In genomic region chr5:6449465-6450158, GRCh38 we compare ENCODE assay signal across 13 cellular contexts. TPM values are rescaled to one million over a fixed set of nuclear protein-coding genes. Genes with fewer than 3 reads are reported as not detected.
DNase-seq lines count a peak whose midpoint lies in the region; ATAC-seq and TF ChIP-seq lines count a peak whose summit lies in the region.
"Had no signal": no experiment of that assay in that cellular context is flagged by ENCODE, and none has a peak within 500 bp of the region (broad histone marks: within the 10 kb centered on the region; RNA-seq: fewer than 3 reads in every experiment).

No MANE protein-coding gene starts in this region.

- peaks cover 15% of the 10 kb centered on the region for H3K27me3 Mint-ChIP-seq in endothelial cell (ENCODE audit: unreplicated experiment)

- TF ChIP-seq POLR2A in erythroblast (IDR thresholded peaks at IDR 0.05; ENCODE audit: low read length): no peak

- H3K4me1 ChIP-seq in ES-I3 (ENCODE audit: insufficient read depth, low read length) (no peaks in the 10 kb centered on the region), parathyroid adenoma (no peaks in the 10 kb centered on the region)

- H3K27ac Mint-ChIP-seq in endothelial cell (ENCODE audit: unreplicated experiment): no peak overlapping the region
- H3K27ac Mint-ChIP-seq in stimulated activated effector memory CD8-positive, alpha-beta T cell treated with anti-CD3 and anti-CD28 coated beads, Interleukin-12 subunit alpha, Interleukin-12 subunit beta, amount 100 ng/mL, for 72 hours: no peak overlapping the region

- H3K36me3 Mint-ChIP-seq in endothelial cell (ENCODE audit: low read depth, unreplicated experiment): peaks cover 4% of the 10 kb centered on the region
- no peaks in the 10 kb centered on the region for H3K36me3 Mint-ChIP-seq in stimulated activated effector memory CD8-positive, alpha-beta T cell treated with anti-CD3 and anti-CD28 coated beads, Interleukin-12 subunit alpha, Interleukin-12 subunit beta, amount 100 ng/mL, for 72 hours

- peaks cover 8% of the 10 kb centered on the region for H3K27me3 ChIP-seq in parathyroid adenoma (ENCODE audit: control insufficient read depth, insufficient read depth, low read length)

- peak overlapping the region; percentile 59; the same call in 1 of the 2 replicates for H3K9ac ChIP-seq in ES-I3 (ENCODE audit: low read depth, low read length)
- no peak overlapping the region for H3K9ac ChIP-seq in parathyroid adenoma
- H3K9ac ChIP-seq: GM23248 had no signal

- H3K79me2 ChIP-seq in parathyroid adenoma: no peaks in the 10 kb centered on the region

- DNase-seq in NCI-H2107 treated with DMSO at 0.1 percent for 48 hours (lab: John Stamatoyannopoulos, UW; ENCODE audit: unreplicated experiment) (peak; percentile 50), endothelial cell (ENCODE audit: low spot score) (no peak), SHP77 treated with DMSO at 0.1 percent for 48 hours (lab: John Stamatoyannopoulos, UW) (no peak), erythroblast (lab: John Stamatoyannopoulos, UW) (no peak), GM13976 (ENCODE audit: low spot score) (no peak)
- no peak for DNase-seq in stimulated activated effector memory CD8-positive, alpha-beta T cell treated with anti-CD3 and anti-CD28 coated beads, Interleukin-12 subunit alpha, Interleukin-12 subunit beta, amount 100 ng/mL, for 72 hours (ENCODE audit: low spot score in 2 of 2)

- TF ChIP-seq CTCF in endothelial cell (IDR thresholded peaks at IDR 0.05; ENCODE audit: unreplicated experiment): no peak
- TF ChIP-seq CTCF in parathyroid adenoma (IDR thresholded peaks at IDR 0.05): no peak
- no peak for TF ChIP-seq CTCF in GM13976 (IDR thresholded peaks at IDR 0.05; ENCODE audit: borderline replicate concordance, control extremely low read depth, extremely low read depth, insufficient read depth, missing control alignments)

- no peaks in the 10 kb centered on the region for H3K9me3 Mint-ChIP-seq in endothelial cell (ENCODE audit: unreplicated experiment)
- no peaks in the 10 kb centered on the region for H3K9me3 Mint-ChIP-seq in stimulated activated effector memory CD8-positive, alpha-beta T cell treated with anti-CD3 and anti-CD28 coated beads, Interleukin-12 subunit alpha, Interleukin-12 subunit beta, amount 100 ng/mL, for 72 hours

- H3K27ac ChIP-seq in parathyroid adenoma: no peak overlapping the region
- H3K27ac ChIP-seq: gastroesophageal sphincter, GM23248, SJSA1, upper lobe of left lung had no signal

- H3K4me3 Mint-ChIP-seq in endothelial cell (ENCODE audit: unreplicated experiment): peak overlapping the region; percentile 87
- no peak overlapping the region for H3K4me3 Mint-ChIP-seq in stimulated activated effector memory CD8-positive, alpha-beta T cell treated with anti-CD3 and anti-CD28 coated beads, Interleukin-12 subunit alpha, Interleukin-12 subunit beta, amount 100 ng/mL, for 72 hours

- H3K9me3 ChIP-seq in ES-I3 (ENCODE audit: control insufficient read depth, insufficient read depth, low read length): no peaks in the 10 kb centered on the region
- no peaks in the 10 kb centered on the region for H3K9me3 ChIP-seq in parathyroid adenoma (ENCODE audit: control insufficient read depth, low read length)
- H3K9me3 ChIP-seq: gastroesophageal sphincter, SJSA1, upper lobe of left lung had no signal

- H3K36me3 ChIP-seq in ES-I3 (ENCODE audit: insufficient read depth, low read length) (no peaks in the 10 kb centered on the region), parathyroid adenoma (ENCODE audit: control insufficient read depth, insufficient read depth, low read length) (no peaks in the 10 kb centered on the region)
- H3K36me3 ChIP-seq: gastroesophageal sphincter, SJSA1, upper lobe of left lung had no signal

- H3K4me3 ChIP-seq in parathyroid adenoma (ENCODE audit: low read depth, low read length): no peak overlapping the region
- H3K4me3 ChIP-seq: GM23248, SJSA1 had no signal

- ATAC-seq in stimulated activated effector memory CD8-positive, alpha-beta T cell treated with anti-CD3 and anti-CD28 coated beads, Interleukin-12 subunit alpha, Interleukin-12 subunit beta, amount 100 ng/mL, for 72 hours: no peak

- in situ Hi-C loops in GM13976 (cut with MboI; ENCODE audit: low sequenced_read_pairs, unreplicated experiment): no loop called here

- no peak overlapping the region for H3K4me2 ChIP-seq in parathyroid adenoma (ENCODE audit: low read length)

- peaks cover 6% of the 10 kb centered on the region for H3K4me1 Mint-ChIP-seq in endothelial cell (ENCODE audit: unreplicated experiment)
- H3K4me1 Mint-ChIP-seq in stimulated activated effector memory CD8-positive, alpha-beta T cell treated with anti-CD3 and anti-CD28 coated beads, Interleukin-12 subunit alpha, Interleukin-12 subunit beta, amount 100 ng/mL, for 72 hours: peaks cover 15% of the 10 kb centered on the region

- H2AFZ ChIP-seq in parathyroid adenoma: peak overlapping the region; percentile 86
- H2AFZ ChIP-seq: GM23248 had no signal

RNA-seq across cellular contexts. Expression of gene UBE2QL1, which starts 1.0 kb away (rescaled TPM):
- 0.85 TPM for total RNA-seq in endothelial cell (ENCODE audit: unreplicated experiment)
- total RNA-seq: GM23248, HT1080, SJSA1 had no signal
